In the genomic region with DNA sequence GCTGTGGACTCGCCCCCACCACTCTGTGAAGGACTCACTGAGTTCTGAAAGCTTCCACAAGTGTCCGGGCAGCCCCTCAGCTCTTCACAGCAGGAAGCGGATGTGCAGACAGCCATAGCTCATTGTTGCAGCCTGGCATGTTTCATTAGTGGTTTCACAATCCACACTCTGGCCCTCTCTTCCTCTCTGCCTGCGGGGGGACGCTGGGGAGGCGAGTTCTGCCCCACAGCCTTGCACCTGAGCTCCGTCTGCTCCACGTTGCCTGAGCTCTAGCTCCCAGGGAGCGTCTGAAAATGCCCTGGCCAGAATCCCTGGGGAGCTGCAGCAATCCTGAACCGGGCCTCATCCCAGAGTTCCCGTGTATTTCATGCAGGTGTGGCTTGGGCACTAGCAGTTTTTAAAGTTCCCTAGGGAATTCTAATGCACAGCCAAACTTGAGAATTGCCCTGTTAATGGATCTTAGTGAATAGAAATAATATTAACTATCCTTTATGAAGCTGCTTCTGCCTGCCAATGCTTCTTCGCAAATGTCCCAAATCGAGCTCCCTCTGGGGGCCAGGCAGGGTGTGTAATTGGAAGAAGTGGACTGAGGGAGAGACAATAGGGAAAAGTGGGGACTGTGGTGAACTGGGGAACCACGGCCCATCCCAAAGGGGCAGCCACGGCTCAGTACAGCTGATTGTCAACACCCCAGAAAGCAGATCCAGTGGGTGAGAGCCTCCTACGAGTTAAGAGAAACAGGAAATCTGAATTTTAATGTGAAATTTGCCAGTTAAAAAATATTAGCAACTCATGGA, we compare ENCODE assay signal across 8 cellular contexts. TPM values are rescaled to one million over a fixed set of nuclear protein-coding genes. Genes with fewer than 3 reads are reported as not detected.
DNase-seq lines count a peak whose midpoint lies in the region; ATAC-seq lines count a peak whose summit lies in the region.

No MANE protein-coding gene starts in this region.

- DNase-seq in DMS79 treated with DMSO at 0.1 percent for 48 hours (lab: John Stamatoyannopoulos, UW) (peak; percentile 64), GM19238 (ENCODE audit: insufficient read length, low spot score) (peak; percentile 74), UCSD-AML1 (lab: John Stamatoyannopoulos, UW; ENCODE audit: unreplicated experiment) (peak; percentile 70), left lobe of liver (ENCODE audit: low spot score) (peak; percentile 73), HuH-7.5 (ENCODE audit: low spot score) (no peak), inferior parietal cortex (ENCODE audit: extremely low spot score) (no peak), superior temporal gyrus (ENCODE audit: extremely low spot score) (no peak)

- peak; percentile 42 for ATAC-seq in HG03442 (IDR thresholded peaks at IDR 0.05; ENCODE audit: unreplicated experiment)
- peak; percentile 92 for ATAC-seq in left lobe of liver

RNA-seq across cellular contexts. Expression of a gene that starts 51.5 kb away (rescaled TPM):
- total RNA-seq in left lobe of liver: 0.15 TPM

Comparison
In these comparisons a context has a peak if more than half of its experiments do, and no peak if none do; other contexts are left out.
1. DNase-seq: peak in DMS79 treated with DMSO at 0.1 percent for 48 hours (single experiment), GM19238 (single experiment), UCSD-AML1 (single experiment) and left lobe of liver (single experiment); none in HuH-7.5 (single experiment), inferior parietal cortex (single experiment) and superior temporal gyrus (single experiment).